26 cellular contexts compared by ENCODE assay signal in the genomic region with DNA sequence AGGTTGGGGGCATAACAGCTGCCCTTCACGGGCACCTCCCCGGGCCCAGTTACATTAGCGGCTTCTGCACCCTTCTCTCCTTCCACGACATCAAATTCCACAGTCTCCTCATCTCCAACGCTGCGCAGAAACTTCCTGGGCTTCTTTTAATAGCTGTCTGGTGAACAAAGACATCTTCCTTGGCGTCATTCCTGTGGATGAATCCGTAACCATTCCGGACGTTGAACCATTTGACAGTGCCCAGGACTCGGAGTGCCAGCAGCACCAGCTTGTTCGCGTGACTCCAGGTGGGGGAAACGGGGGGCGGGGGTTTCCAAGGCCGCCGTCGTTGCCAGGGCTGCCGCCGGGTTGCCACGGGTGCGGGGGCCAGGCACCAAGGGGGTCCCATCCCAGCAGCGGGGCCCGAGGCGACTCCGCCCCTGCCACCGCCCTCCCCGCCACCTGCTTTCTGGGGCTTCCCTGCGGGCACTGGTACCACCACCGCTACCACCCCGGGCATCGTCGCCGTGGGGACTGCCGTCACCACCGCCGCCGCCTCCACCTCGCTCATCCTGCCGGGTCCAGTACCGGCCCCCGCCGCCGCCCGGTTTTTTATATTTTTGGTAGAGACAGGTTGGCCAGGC. TPM values are rescaled to one million over a fixed set of nuclear protein-coding genes. Genes with fewer than 3 reads are reported as not detected.
DNase-seq lines count a peak whose midpoint lies in the region; ATAC-seq lines count a peak whose summit lies in the region.
"Had no signal": no experiment of that assay in that cellular context is flagged by ENCODE, and none has a peak within 500 bp of the region (broad histone marks: within the 10 kb centered on the region; RNA-seq: fewer than 3 reads in every experiment).

No MANE protein-coding gene starts in this region.

- peak overlapping the region; percentile 30 for H3K27ac ChIP-seq in layer of hippocampus (ENCODE audit: low read depth, low read length)
- H3K27ac ChIP-seq in skeletal muscle tissue (ENCODE audit: low read depth, low read length), result peak overlapping the region; percentile 72
- H3K27ac ChIP-seq: A549, hepatocyte, PC-9, WERI-Rb-1 had no signal

- no peaks in the 10 kb centered on the region for H3K9me3 ChIP-seq in skeletal muscle tissue (ENCODE audit: control insufficient read depth in 3 of 3, low read length in 3 of 3)
- H3K9me3 ChIP-seq: A549, HAP-1 had no signal

- H3K4me3 Mint-ChIP-seq in stimulated activated naive CD8-positive, alpha-beta T cell treated with anti-CD3 and anti-CD28 coated beads, Interleukin-15, amount 100 ng/mL, for 72 hours, result no peak overlapping the region
- H3K4me3 Mint-ChIP-seq: activated T-cell treated with anti-CD3 and anti-CD28 coated beads, Interleukin-2, amount 50 U/mL, for 72 hours; endodermal cell; naive thymus-derived CD4-positive, alpha-beta T cell had no signal

- peaks cover 53% of the 10 kb centered on the region for H3K27me3 Mint-ChIP-seq in stimulated activated naive CD8-positive, alpha-beta T cell treated with anti-CD3 and anti-CD28 coated beads, Interleukin-15, amount 100 ng/mL, for 72 hours

- H3K4me1 ChIP-seq in skeletal muscle tissue (ENCODE audit: control insufficient read depth in 3 of 3, insufficient read depth in 3 of 3, low read length in 3 of 3), result peaks cover 81 to 83% (median 82%) of the 10 kb centered on the region in 3 donors
- H3K4me1 ChIP-seq: A549 had no signal

- peaks cover 13% of the 10 kb centered on the region for H3K4me1 Mint-ChIP-seq in stimulated activated naive CD8-positive, alpha-beta T cell treated with anti-CD3 and anti-CD28 coated beads, Interleukin-15, amount 100 ng/mL, for 72 hours

- no peaks in the 10 kb centered on the region for H3K9me3 Mint-ChIP-seq in stimulated activated naive CD8-positive, alpha-beta T cell treated with anti-CD3 and anti-CD28 coated beads, Interleukin-15, amount 100 ng/mL, for 72 hours
- H3K9me3 Mint-ChIP-seq: activated T-cell treated with anti-CD3 and anti-CD28 coated beads, Interleukin-2, amount 50 U/mL, for 72 hours; endodermal cell had no signal

- peak; percentile 48 for ATAC-seq in stimulated activated naive CD8-positive, alpha-beta T cell treated with anti-CD3 and anti-CD28 coated beads, Interleukin-15, amount 100 ng/mL, for 72 hours
- ATAC-seq in stimulated activated naive CD8-positive, alpha-beta T cell treated with anti-CD3 and anti-CD28 coated beads, Interleukin-15, Interleukin-2, amounts not matched to agents 100 U/mL and 50 U/mL, for 24 hours, result no peak
- ATAC-seq in GM21367 (IDR thresholded peaks at IDR 0.05; ENCODE audit: unreplicated experiment), result no peak
- ATAC-seq in HG03342 (IDR thresholded peaks at IDR 0.05; ENCODE audit: unreplicated experiment), result no peak
- ATAC-seq: A549; activated T-cell treated with anti-CD3 and anti-CD28 coated beads, Interleukin-2, amount 50 U/mL, for 72 hours; esophagus mucosa; naive thymus-derived CD4-positive, alpha-beta T cell had no signal

- H3K4me3 ChIP-seq in skeletal muscle tissue (ENCODE audit: low read length in 3 of 3), result peak overlapping the region in 1 of 3 donors; percentile 22
- H3K4me3 ChIP-seq: A549, HAP-1, hepatocyte, PC-9 had no signal

- H3K9ac ChIP-seq in skeletal muscle tissue (ENCODE audit: low read depth in 1 of 3, low read length in 3 of 3), result peak overlapping the region in 2 of 3 donors; percentile 33 to 50

- no peak for DNase-seq in stimulated activated naive CD8-positive, alpha-beta T cell treated with anti-CD3 and anti-CD28 coated beads, Interleukin-15, amount 100 ng/mL, for 72 hours
- DNase-seq in stimulated activated naive CD8-positive, alpha-beta T cell treated with anti-CD3 and anti-CD28 coated beads, Interleukin-15, Interleukin-2, amounts not matched to agents 100 U/mL and 50 U/mL, for 24 hours, result no peak
- DNase-seq in NCI-H187 treated with DMSO at 0.1 percent for 48 hours (lab: John Stamatoyannopoulos, UW), result no peak
- no peak for DNase-seq in SIG-M5 (lab: John Stamatoyannopoulos, UW)
- DNase-seq: activated CD4-positive, alpha-beta T cell treated with anti-CD3 and anti-CD28 coated beads for 48 hours; activated naive CD4-positive, alpha-beta T cell treated with Interleukin-2 at 50 U/mL for 16 hours; activated T-cell treated with anti-CD3 and anti-CD28 coated beads, Interleukin-2, amount 50 U/mL, for 72 hours; DMS153; endodermal cell; naive thymus-derived CD4-positive, alpha-beta T cell; NCI-H1092 treated with DMSO at 0.1 percent for 48 hours; NCI-H1930; NCI-H526; NK-92 treated with Interleukin-12 subunit alpha and Interleukin-12 subunit beta, amount 100 ng/mL, for 24 hours; SW 1271; WERI-Rb-1 had no signal

- H3K27me3 ChIP-seq in layer of hippocampus (ENCODE audit: control insufficient read depth, insufficient read depth, low read length) (peaks cover 2% of the 10 kb centered on the region), skeletal muscle tissue (ENCODE audit: control insufficient read depth in 3 of 3, insufficient read depth in 3 of 3, low read length in 3 of 3) (no peaks in the 10 kb centered on the region)

- peaks cover 3 to 15% (median 10%) of the 10 kb centered on the region in 3 donors for H3K36me3 ChIP-seq in skeletal muscle tissue (ENCODE audit: control insufficient read depth in 3 of 3, insufficient read depth in 3 of 3, low read length in 3 of 3)
- H3K36me3 ChIP-seq: WERI-Rb-1 had no signal

- no peak overlapping the region for H3K27ac Mint-ChIP-seq in stimulated activated naive CD8-positive, alpha-beta T cell treated with anti-CD3 and anti-CD28 coated beads, Interleukin-15, amount 100 ng/mL, for 72 hours
- H3K27ac Mint-ChIP-seq: activated T-cell treated with anti-CD3 and anti-CD28 coated beads, Interleukin-2, amount 50 U/mL, for 72 hours; endodermal cell had no signal

RNA-seq across cellular contexts. Expression of gene RGMA, which starts 22.8 kb away (rescaled TPM):
- total RNA-seq in skeletal muscle tissue, result 5.7 TPM
- total RNA-seq: HT-29 had no signal
